11 cellular contexts compared by ENCODE assay signal in genomic region chr20:10502098-10502526, GRCh38.
DNase-seq lines count a peak whose midpoint lies in the region; ATAC-seq and TF ChIP-seq lines count a peak whose summit lies in the region.
"Had no signal": no experiment of that assay in that cellular context is flagged by ENCODE, and none has a peak within 500 bp of the region (broad histone marks: within the 10 kb centered on the region; RNA-seq: fewer than 3 reads in every experiment).

No MANE protein-coding gene starts in this region.

- H3K4me3 ChIP-seq in suprapubic skin = peak overlapping the region; percentile 31

- H3K27me3 ChIP-seq in suprapubic skin = no peaks in the 10 kb centered on the region
- H3K27me3 ChIP-seq: upper lobe of right lung had no signal

- no peak for ATAC-seq in GM18520 (IDR thresholded peaks at IDR 0.05; ENCODE audit: unreplicated experiment)
- no peak for ATAC-seq in stimulated activated memory B cell treated with anti-CD40 and anti-IgM and Interleukin-4, amounts not matched to agents 10 μg/mL and 1 μg/mL and 100 μg/mL, for 72 hours
- ATAC-seq: Panc1 had no signal

- peak overlapping the region; percentile 85 for H3K27ac Mint-ChIP-seq in T-helper 1 cell treated with Interleukin-12 subunit alpha and Interleukin-12 subunit beta and Interleukin-4 antibody, amounts not matched to agents 30 μg/mL and 1 μg/mL, for 36 hours
- H3K27ac Mint-ChIP-seq in dendritic cell treated with granulocyte-macrophage colony-stimulating factor and Interleukin-4, amounts not matched to agents 40 ng/mL and 50 ng/mL, for 4 days = peak overlapping the region; percentile 93
- H3K27ac Mint-ChIP-seq in stimulated activated memory B cell treated with anti-CD40 and anti-IgM and Interleukin-4, amounts not matched to agents 10 μg/mL and 1 μg/mL and 100 μg/mL, for 72 hours = no peak overlapping the region

- H3K27ac ChIP-seq in suprapubic skin = peak overlapping the region; percentile 61
- H3K27ac ChIP-seq: KMS-11 had no signal

- H3K36me3 Mint-ChIP-seq in T-helper 1 cell treated with Interleukin-12 subunit alpha and Interleukin-12 subunit beta and Interleukin-4 antibody, amounts not matched to agents 30 μg/mL and 1 μg/mL, for 36 hours (ENCODE audit: low read depth) = peaks cover 4% of the 10 kb centered on the region
- peaks cover 1% of the 10 kb centered on the region for H3K36me3 Mint-ChIP-seq in dendritic cell treated with granulocyte-macrophage colony-stimulating factor and Interleukin-4, amounts not matched to agents 40 ng/mL and 50 ng/mL, for 4 days (ENCODE audit: low read depth)
- no peaks in the 10 kb centered on the region for H3K36me3 Mint-ChIP-seq in stimulated activated memory B cell treated with anti-CD40 and anti-IgM and Interleukin-4, amounts not matched to agents 10 μg/mL and 1 μg/mL and 100 μg/mL, for 72 hours

- H3K9me3 Mint-ChIP-seq in T-helper 1 cell treated with Interleukin-12 subunit alpha and Interleukin-12 subunit beta and Interleukin-4 antibody, amounts not matched to agents 30 μg/mL and 1 μg/mL, for 36 hours = no peaks in the 10 kb centered on the region
- H3K9me3 Mint-ChIP-seq in dendritic cell treated with granulocyte-macrophage colony-stimulating factor and Interleukin-4, amounts not matched to agents 40 ng/mL and 50 ng/mL, for 4 days = no peaks in the 10 kb centered on the region
- no peaks in the 10 kb centered on the region for H3K9me3 Mint-ChIP-seq in stimulated activated memory B cell treated with anti-CD40 and anti-IgM and Interleukin-4, amounts not matched to agents 10 μg/mL and 1 μg/mL and 100 μg/mL, for 72 hours

- H3K9me3 ChIP-seq in suprapubic skin = no peaks in the 10 kb centered on the region
- H3K9me3 ChIP-seq: upper lobe of right lung had no signal

- peaks cover 50% of the 10 kb centered on the region for H3K4me1 ChIP-seq in suprapubic skin

- DNase-seq in activated effector memory CD4-positive, alpha-beta T cell treated with Interleukin-2 at 50 U/mL for 16 hours = peak; percentile 14
- no peak for DNase-seq in activated effector memory CD4-positive, alpha-beta T cell treated with anti-CD3 and anti-CD28 coated beads, Interleukin-2, amount 50 U/mL, for 16 hours
- DNase-seq in suprapubic skin (ENCODE audit: low spot score in 2 of 2) (no peak), NCI-H2107 (lab: John Stamatoyannopoulos, UW) (no peak)

- TF ChIP-seq CTCF in suprapubic skin (IDR thresholded peaks at IDR 0.05) = no peak

- peaks cover 28% of the 10 kb centered on the region for H3K4me1 Mint-ChIP-seq in T-helper 1 cell treated with Interleukin-12 subunit alpha and Interleukin-12 subunit beta and Interleukin-4 antibody, amounts not matched to agents 30 μg/mL and 1 μg/mL, for 36 hours (ENCODE audit: low read depth)
- peaks cover 71% of the 10 kb centered on the region for H3K4me1 Mint-ChIP-seq in dendritic cell treated with granulocyte-macrophage colony-stimulating factor and Interleukin-4, amounts not matched to agents 40 ng/mL and 50 ng/mL, for 4 days (ENCODE audit: low read depth)
- H3K4me1 Mint-ChIP-seq in stimulated activated memory B cell treated with anti-CD40 and anti-IgM and Interleukin-4, amounts not matched to agents 10 μg/mL and 1 μg/mL and 100 μg/mL, for 72 hours = peaks cover 19% of the 10 kb centered on the region

- no peak for TF ChIP-seq EP300 in suprapubic skin (IDR thresholded peaks at IDR 0.05)

- WGBS in suprapubic skin = 60% methylated on average over 4 of the region's 5 CpGs

- TF ChIP-seq POLR2A in suprapubic skin (IDR thresholded peaks at IDR 0.05) = no peak

- intact Hi-C loops in dendritic cell treated with granulocyte-macrophage colony-stimulating factor and Interleukin-4, amounts not matched to agents 40 ng/mL and 50 ng/mL, for 4 days (cut with micrococcal nuclease) = no loop called here

- peak overlapping the region; percentile 80 for H3K4me3 Mint-ChIP-seq in T-helper 1 cell treated with Interleukin-12 subunit alpha and Interleukin-12 subunit beta and Interleukin-4 antibody, amounts not matched to agents 30 μg/mL and 1 μg/mL, for 36 hours
- H3K4me3 Mint-ChIP-seq in dendritic cell treated with granulocyte-macrophage colony-stimulating factor and Interleukin-4, amounts not matched to agents 40 ng/mL and 50 ng/mL, for 4 days = peak overlapping the region; percentile 68
- no peak overlapping the region for H3K4me3 Mint-ChIP-seq in stimulated activated memory B cell treated with anti-CD40 and anti-IgM and Interleukin-4, amounts not matched to agents 10 μg/mL and 1 μg/mL and 100 μg/mL, for 72 hours

- no peaks in the 10 kb centered on the region for H3K36me3 ChIP-seq in suprapubic skin
- H3K36me3 ChIP-seq: upper lobe of right lung had no signal

- no peaks in the 10 kb centered on the region for H3K27me3 Mint-ChIP-seq in T-helper 1 cell treated with Interleukin-12 subunit alpha and Interleukin-12 subunit beta and Interleukin-4 antibody, amounts not matched to agents 30 μg/mL and 1 μg/mL, for 36 hours (ENCODE audit: low read depth)
- H3K27me3 Mint-ChIP-seq in dendritic cell treated with granulocyte-macrophage colony-stimulating factor and Interleukin-4, amounts not matched to agents 40 ng/mL and 50 ng/mL, for 4 days = no peaks in the 10 kb centered on the region
- H3K27me3 Mint-ChIP-seq in stimulated activated memory B cell treated with anti-CD40 and anti-IgM and Interleukin-4, amounts not matched to agents 10 μg/mL and 1 μg/mL and 100 μg/mL, for 72 hours = no peaks in the 10 kb centered on the region
